31 cellular contexts compared by ENCODE assay signal in genomic region chr18:3950668-3951413, GRCh38.
"Had no signal": no experiment of that assay in that cellular context is flagged by ENCODE, and none has a peak within 500 bp of the region (broad histone marks: within the 10 kb centered on the region; RNA-seq: fewer than 3 reads in every experiment).

No MANE protein-coding gene starts in this region.

- H3K9me3 ChIP-seq: adrenal gland, body of pancreas, esophagus muscularis mucosa, gastrocnemius medialis had no signal

- H3K36me3 ChIP-seq: adrenal gland, esophagus muscularis mucosa, gastrocnemius medialis, heart left ventricle had no signal

- H3K27me3 ChIP-seq: adrenal gland, body of pancreas, esophagus muscularis mucosa, foreskin keratinocyte, gastrocnemius medialis, heart left ventricle had no signal

- H3K27ac ChIP-seq: adrenal gland, body of pancreas, esophagus muscularis mucosa, foreskin keratinocyte, gastrocnemius medialis, heart left ventricle had no signal

- H3K4me3 ChIP-seq: adrenal gland, body of pancreas, esophagus muscularis mucosa, gastrocnemius medialis, heart left ventricle had no signal

- DNase-seq: activated CD4-positive, alpha-beta memory T cell treated with anti-CD3 and anti-CD28 coated beads for 36 hours; activated CD4-positive, alpha-beta T cell treated with anti-CD3 and anti-CD28 coated beads for 36 hours; activated CD4-positive, alpha-beta T cell treated with anti-CD3 and anti-CD28 coated beads, Interleukin-2, amount 10 ng/mL, durations not matched to agents 24 days and 14 days; activated CD4-positive, CD25-positive, alpha-beta regulatory T cell; activated CD4-positive, CD25-positive, alpha-beta regulatory T cell treated with anti-CD3 and anti-CD28 coated beads, Interleukin-2, amount 50 U/mL, for 72 hours; activated CD8-positive, alpha-beta memory T cell treated with anti-CD3 and anti-CD28 coated beads, Interleukin-2, amount 10 ng/mL, durations not matched to agents 7 days and 5 days; activated CD8-positive, alpha-beta memory T cell treated with anti-CD3 and anti-CD28 coated beads, Interleukin-2, amount 50 U/mL, for 4 hours; activated CD8-positive, alpha-beta T cell treated with anti-CD3 and anti-CD28 coated beads, Interleukin-2, amount 10 ng/mL, durations not matched to agents 7 days and 5 days; activated effector memory CD4-positive, alpha-beta T cell treated with anti-CD3 and anti-CD28 coated beads, Interleukin-2, amount 50 U/mL, for 16 hours; activated naive CD4-positive, alpha-beta T cell treated with anti-CD3 and anti-CD28 coated beads for 36 hours; activated naive CD8-positive, alpha-beta T cell treated with anti-CD3 and anti-CD28 coated beads for 36 hours; activated naive CD8-positive, alpha-beta T cell treated with anti-CD3 and anti-CD28 coated beads, Interleukin-2, amount 50 U/mL, for 24 hours; activated T-cell treated with anti-CD3 and anti-CD28 coated beads, Interleukin-2, amount 50 U/mL, for 1 hour; activated T-cell treated with anti-CD3 and anti-CD28 coated beads, Interleukin-2, amount 50 U/mL, for 48 hours; adrenal gland; amygdala; aorta; body of pancreas; caudate nucleus; cortex of kidney; dermis blood vessel endothelial cell; effector CD4-positive, alpha-beta T cell; effector memory CD8-positive, alpha-beta T cell; erythroblast; foreskin keratinocyte; gastrocnemius medialis; glutamatergic neuron; heart left ventricle; T-helper 2 cell had no signal

- H3K4me1 ChIP-seq: adrenal gland, body of pancreas, esophagus muscularis mucosa, foreskin keratinocyte, gastrocnemius medialis, heart left ventricle had no signal

- ATAC-seq: activated CD4-positive, alpha-beta T cell treated with anti-CD3 and anti-CD28 coated beads for 36 hours; activated CD8-positive, alpha-beta memory T cell treated with anti-CD3 and anti-CD28 coated beads, Interleukin-2, amount 10 ng/mL, durations not matched to agents 7 days and 5 days; activated CD8-positive, alpha-beta T cell treated with anti-CD3 and anti-CD28 coated beads, Interleukin-2, amount 10 ng/mL, durations not matched to agents 7 days and 5 days; activated naive CD8-positive, alpha-beta T cell treated with anti-CD3 and anti-CD28 coated beads, Interleukin-2, amount 50 U/mL, for 24 hours; body of pancreas; effector memory CD8-positive, alpha-beta T cell; foreskin keratinocyte; gastrocnemius medialis; heart left ventricle had no signal

- FAIRE-seq: colon had no signal
